Comparison of ENCODE assay signal across 24 cellular contexts in genomic region chr16:68596266-68596665, GRCh38. TPM values are rescaled to one million over a fixed set of nuclear protein-coding genes. Genes with fewer than 3 reads are reported as not detected.
DNase-seq lines count a peak whose midpoint lies in the region; ATAC-seq and TF ChIP-seq lines count a peak whose summit lies in the region.
"Had no signal": no experiment of that assay in that cellular context is flagged by ENCODE, and none has a peak within 500 bp of the region (broad histone marks: within the 10 kb centered on the region; RNA-seq: fewer than 3 reads in every experiment).

No MANE protein-coding gene starts in this region.

- H3K4me3 ChIP-seq in choroid plexus epithelial cell (ENCODE audit: low read depth, low read length) (no peak overlapping the region), trophoblast cell (ENCODE audit: low read depth, low read length) (no peak overlapping the region)
- H3K4me3 ChIP-seq: A549; BLaER1 treated with 17β-estradiol and CSF1 and Interleukin-3, amounts not matched to agents 10 nM and 100 nM had no signal

- no peak overlapping the region for H4K12ac ChIP-seq in trophoblast cell (ENCODE audit: low read depth, low read length)

- no peak overlapping the region for H2AK5ac ChIP-seq in trophoblast cell (ENCODE audit: low read length)

- peaks cover 0 to 3% of the 10 kb centered on the region in 2 donors for H3K27me3 Mint-ChIP-seq in natural killer cell (ENCODE audit: low read depth in 2 of 2)
- H3K27me3 Mint-ChIP-seq: CD4-positive, alpha-beta T cell had no signal

- ATAC-seq in esophagus mucosa (peak; percentile 68), GM18517 (IDR thresholded peaks at IDR 0.05; ENCODE audit: unreplicated experiment) (no peak), natural killer cell (no peak)
- ATAC-seq: A549 had no signal

- WGBS in trophoblast cell (ENCODE audit: extremely low coverage, insufficient coverage, insufficient read length): no CpG with 5 or more reads among the region's 6 CpGs

- no peaks in the 10 kb centered on the region for H3K79me2 ChIP-seq in trophoblast cell (ENCODE audit: control insufficient read depth, insufficient read depth, low read length, poor library complexity)

- H2BK5ac ChIP-seq in trophoblast cell (ENCODE audit: low read depth, low read length, poor library complexity): no peak overlapping the region

- H3K4me1 ChIP-seq in trophoblast cell (ENCODE audit: control insufficient read depth in 1 of 2, insufficient read depth in 2 of 2, low read length in 2 of 2): no peaks in the 10 kb centered on the region
- H3K4me1 ChIP-seq: A549; BE2C; BLaER1 treated with 17β-estradiol and CSF1 and Interleukin-3, amounts not matched to agents 10 nM and 100 nM had no signal

- H3K4me3 Mint-ChIP-seq in natural killer cell: no peak overlapping the region
- H3K4me3 Mint-ChIP-seq: CD14-positive monocyte; CD4-positive, alpha-beta T cell; CD8-positive, alpha-beta memory T cell had no signal

- no peaks in the 10 kb centered on the region for H3K9me3 ChIP-seq in trophoblast cell (ENCODE audit: insufficient read depth, low read depth, low read length)
- H3K9me3 ChIP-seq: BE2C had no signal

- no peak overlapping the region for H3K14ac ChIP-seq in trophoblast cell (ENCODE audit: low read length)

- H4K91ac ChIP-seq in trophoblast cell (ENCODE audit: low read depth, low read length): no peak overlapping the region

- H2BK12ac ChIP-seq in trophoblast cell (ENCODE audit: low read length): no peak overlapping the region

- H3K4me1 Mint-ChIP-seq in natural killer cell: no peaks in the 10 kb centered on the region
- H3K4me1 Mint-ChIP-seq: CD14-positive monocyte had no signal

- H3K36me3 ChIP-seq in trophoblast cell (ENCODE audit: control insufficient read depth in 1 of 2, insufficient read depth in 2 of 2, low read length in 2 of 2): no peaks in the 10 kb centered on the region
- H3K36me3 ChIP-seq: BE2C; BLaER1 treated with 17β-estradiol and CSF1 and Interleukin-3, amounts not matched to agents 10 nM and 100 nM had no signal

- H3K79me1 ChIP-seq in trophoblast cell (ENCODE audit: low read length): no peaks in the 10 kb centered on the region

- H3K4me2 ChIP-seq in trophoblast cell (ENCODE audit: low read length): no peak overlapping the region
- H3K4me2 ChIP-seq: A549; BLaER1 treated with 17β-estradiol and CSF1 and Interleukin-3, amounts not matched to agents 10 nM and 100 nM had no signal

- no peaks in the 10 kb centered on the region for H3K27me3 ChIP-seq in trophoblast cell (ENCODE audit: insufficient read depth, low read length)
- H3K27me3 ChIP-seq: BE2C; BLaER1 treated with 17β-estradiol and CSF1 and Interleukin-3, amounts not matched to agents 10 nM and 100 nM had no signal

- no peak overlapping the region for H3K9ac ChIP-seq in trophoblast cell (ENCODE audit: low read length)
- H3K9ac ChIP-seq: BLaER1 treated with 17β-estradiol and CSF1 and Interleukin-3, amounts not matched to agents 10 nM and 100 nM had no signal

- no peak overlapping the region for H2BK120ac ChIP-seq in trophoblast cell (ENCODE audit: insufficient read depth, low read length, poor library complexity)

- intact Hi-C loops in natural killer cell (cut with micrococcal nuclease): no loop called here

- no peak overlapping the region for H4K8ac ChIP-seq in trophoblast cell (ENCODE audit: low read depth, low read length)

- no peaks in the 10 kb centered on the region for H3K36me3 Mint-ChIP-seq in natural killer cell
- H3K36me3 Mint-ChIP-seq: CD14-positive monocyte had no signal

- no peak overlapping the region for H3K4ac ChIP-seq in trophoblast cell (ENCODE audit: low read depth, low read length)

- H3K27ac Mint-ChIP-seq in natural killer cell: no peak overlapping the region
- H3K27ac Mint-ChIP-seq: CD14-positive monocyte; CD4-positive, alpha-beta T cell; CD8-positive, alpha-beta memory T cell had no signal

- no peak for TF ChIP-seq CTCF in choroid plexus epithelial cell (conservative IDR thresholded peaks at IDR 0.05; ENCODE audit: low read depth, low read length)
- TF ChIP-seq CTCF in natural killer cell (IDR thresholded peaks at IDR 0.05): no peak

- no peak overlapping the region for H3K18ac ChIP-seq in trophoblast cell (ENCODE audit: low read length)

- no peak overlapping the region for H2AFZ ChIP-seq in trophoblast cell (ENCODE audit: insufficient read depth, low read length, poor library complexity)

- no peak overlapping the region for H3K27ac ChIP-seq in trophoblast cell (ENCODE audit: low read depth, low read length)
- H3K27ac ChIP-seq: A549; BLaER1 treated with 17β-estradiol and CSF1 and Interleukin-3, amounts not matched to agents 10 nM and 100 nM had no signal

- no peak overlapping the region for H3K23ac ChIP-seq in trophoblast cell (ENCODE audit: low read length)

- H3K9me3 Mint-ChIP-seq in natural killer cell: peaks cover 0 to 4% of the 10 kb centered on the region in 2 donors

- peak; percentile 74 for DNase-seq in amniotic epithelial cell (ENCODE audit: low read depth)
- peak; percentile 8 for DNase-seq in choroid plexus epithelial cell (ENCODE audit: low read depth)
- peak; percentile 64 to 92 for DNase-seq in trophoblast cell
- no peak for DNase-seq in COR-L47 (lab: John Stamatoyannopoulos, UW)
- no peak for DNase-seq in natural killer cell
- no peak for DNase-seq in activated CD8-positive, alpha-beta memory T cell treated with anti-CD3 and anti-CD28 coated beads, Interleukin-2, amount 50 U/mL, for 48 hours
- DNase-seq: 8988T; ACHN; AML-193; BE2C; Calu3; CD4-positive, alpha-beta T cell; CD8-positive, alpha-beta memory T cell; DMS53; DMS79 treated with DMSO at 0.1 percent for 48 hours; GF-D8; GOT3; H7; HCEC 1CT had no signal

RNA-seq across cellular contexts. Expression of gene CDH3, which starts 48.8 kb away (rescaled TPM):
- 94.1 TPM for total RNA-seq in esophagus mucosa
- 306 and 323 TPM in 2 replicates for polyA plus RNA-seq in trophoblast cell (2013)
- total RNA-seq in natural killer cell: under 1 TPM in 2 of 3 donors, not detected in 1; 0.79 to 0.92 TPM
- total RNA-seq: CD8-positive, alpha-beta memory T cell had no signal
- polyA plus RNA-seq: CD14-positive monocyte had no signal

RNA-seq across cellular contexts. Expression of gene ZFP90, which starts 57.2 kb away (rescaled TPM):
- total RNA-seq in esophagus mucosa: 12.0 TPM
- polyA plus RNA-seq in trophoblast cell (2013): 13.5 and 14.6 TPM in 2 replicates
- 10 to 100 TPM; 23.1 to 36.0 (median 35.3) TPM for total RNA-seq in natural killer cell

Comparison
In these comparisons a context has a peak if more than half of its experiments do, and no peak if none do; other contexts are left out.
1. DNase-seq: peak in amniotic epithelial cell (single experiment), choroid plexus epithelial cell (single experiment) and trophoblast cell (2 of 2); none in COR-L47 (single experiment), natural killer cell (single experiment) and activated CD8-positive, alpha-beta memory T cell treated with anti-CD3 and anti-CD28 coated beads, Interleukin-2, amount 50 U/mL, for 48 hours (single experiment).
2. RNA of gene CDH3, which starts 48.8 kb away (total RNA-seq): 94.1 TPM in esophagus mucosa (single experiment); 0.79 to 0.92 TPM in natural killer cell; every median in the first group is over 10 times any median in the second.